Comparison of ENCODE assay signal across 12 cellular contexts in the genomic region with DNA sequence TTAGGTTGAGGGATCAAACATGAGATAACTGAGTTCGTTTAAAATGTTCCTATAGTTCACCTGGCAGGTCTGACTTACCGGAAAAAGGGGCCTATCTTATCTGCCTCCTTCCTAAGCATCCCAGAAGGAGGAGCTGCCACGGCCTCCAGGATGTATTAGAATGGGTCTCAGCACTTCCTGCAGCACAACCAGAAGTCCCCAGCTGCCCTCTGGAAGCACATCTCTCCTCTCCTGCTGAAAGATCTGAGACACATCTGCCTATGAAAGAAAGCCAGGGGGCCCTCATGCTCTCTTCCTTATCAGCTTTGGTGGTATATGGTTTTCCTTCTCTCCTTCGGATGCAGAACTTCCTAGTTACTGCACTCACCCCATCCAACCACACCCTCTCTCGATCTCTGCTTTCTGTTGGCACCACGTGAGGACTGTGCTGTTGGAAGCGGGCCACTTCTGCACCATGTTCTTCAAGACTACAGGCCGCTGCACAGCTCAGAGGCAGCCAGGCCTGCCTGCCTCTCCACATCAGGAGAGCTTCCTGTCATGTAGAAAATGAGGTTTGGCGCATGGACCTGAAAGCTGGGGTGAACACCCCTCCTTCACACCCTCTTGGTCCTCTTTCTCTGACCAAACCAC. TPM values are rescaled to one million over a fixed set of nuclear protein-coding genes. Genes with fewer than 3 reads are reported as not detected.
DNase-seq lines count a peak whose midpoint lies in the region; ATAC-seq, FAIRE-seq and TF ChIP-seq lines count a peak whose summit lies in the region.
"Had no signal": no experiment of that assay in that cellular context is flagged by ENCODE, and none has a peak within 500 bp of the region (broad histone marks: within the 10 kb centered on the region; RNA-seq: fewer than 3 reads in every experiment).

No MANE protein-coding gene starts in this region.

- no peaks in the 10 kb centered on the region for H3K9me1 ChIP-seq in keratinocyte (ENCODE audit: control insufficient read depth, extremely low read depth, insufficient read depth, low read length)

- peak; percentile 13 for FAIRE-seq in bronchial epithelial cell (lab: Jason Lieb, UNC)
- peak; percentile 73 for FAIRE-seq in keratinocyte (lab: Jason Lieb, UNC)

- peak overlapping the region; percentile 32 for H2AFZ ChIP-seq in keratinocyte (ENCODE audit: control insufficient read depth, low read length)

- no peak overlapping the region for H3K4me2 ChIP-seq in keratinocyte (ENCODE audit: control insufficient read depth, extremely low read depth, insufficient read depth, low read depth, low read length)

- H3K36me3 ChIP-seq in bronchial epithelial cell (ENCODE audit: control insufficient read depth, insufficient read depth, low read length) (no peaks in the 10 kb centered on the region), keratinocyte (ENCODE audit: control insufficient read depth in 2 of 2, extremely low read depth in 1 of 2, insufficient read depth in 2 of 2, low read length in 2 of 2) (no peaks in the 10 kb centered on the region), stomach smooth muscle (ENCODE audit: control insufficient read depth in 2 of 2, insufficient read depth in 2 of 2, low read length in 2 of 2) (peaks cover 29 to 38% of the 10 kb centered on the region in 2 donors)

- H3K27me3 ChIP-seq in bronchial epithelial cell (ENCODE audit: control insufficient read depth, insufficient read depth, low read length) (peaks cover 3% of the 10 kb centered on the region), keratinocyte (ENCODE audit: control insufficient read depth, extremely low read depth, insufficient read depth, low read length) (peaks cover 3% of the 10 kb centered on the region), stomach smooth muscle (ENCODE audit: control insufficient read depth in 1 of 2, insufficient read depth in 2 of 2, low read length in 2 of 2) (no peaks in the 10 kb centered on the region)

- H3K79me2 ChIP-seq in keratinocyte (ENCODE audit: control insufficient read depth, insufficient read depth, low read length) = no peaks in the 10 kb centered on the region

- H4K20me1 ChIP-seq in keratinocyte (ENCODE audit: control insufficient read depth, extremely low read depth, insufficient read depth, low read length) = no peaks in the 10 kb centered on the region

- no peaks in the 10 kb centered on the region for H3K9me3 ChIP-seq in keratinocyte (ENCODE audit: control insufficient read depth, low read depth, low read length)
- H3K9me3 ChIP-seq in stomach smooth muscle (ENCODE audit: control insufficient read depth in 2 of 2, low read length in 2 of 2) = no peaks in the 10 kb centered on the region

- no peak for ATAC-seq in HG03095 (IDR thresholded peaks at IDR 0.05; ENCODE audit: unreplicated experiment)
- ATAC-seq: SK-N-SH treated with all-trans-retinoic acid at 6 μM for 48 hours had no signal

- DNase-seq in NCI-H1694 treated with DMSO at 0.1 percent for 48 hours (lab: John Stamatoyannopoulos, UW) (peak; percentile 10), bronchial epithelial cell (ENCODE audit: low read depth) (no peak), keratinocyte (ENCODE audit: low read depth, low spot score) (no peak), glomerular visceral epithelial cell (ENCODE audit: extremely low spot score) (no peak), NCI-H1930 (lab: John Stamatoyannopoulos, UW) (no peak), NCI-H1105 (lab: John Stamatoyannopoulos, UW) (no peak)
- DNase-seq: activated T-cell treated with anti-CD3 and anti-CD28 coated beads for 4 hours; NCI-H1417; stimulated activated CD4-positive, alpha-beta T cell treated with anti-CD3 and anti-CD28 coated beads, Interleukin-4, amount 100 ng/mL, for 4 hours had no signal

- no peak overlapping the region for H3K4me3 ChIP-seq in bronchial epithelial cell (ENCODE audit: low read depth, low read length)
- H3K4me3 ChIP-seq in keratinocyte (ENCODE audit: control insufficient read depth in 2 of 3, extremely low read depth in 1 of 3, insufficient read depth in 2 of 3, low read depth in 1 of 3, low read length in 3 of 3) = no peak overlapping the region
- H3K4me3 ChIP-seq in stomach smooth muscle (ENCODE audit: low read length in 2 of 2) = peak overlapping the region; percentile 14 to 71

- no peak overlapping the region for H3K9ac ChIP-seq in keratinocyte (ENCODE audit: control insufficient read depth, extremely low read depth, insufficient read depth, low read length)
- peak overlapping the region; percentile 13 to 24 for H3K9ac ChIP-seq in stomach smooth muscle (ENCODE audit: low read length in 2 of 2)

- H3K4me1 ChIP-seq in keratinocyte (ENCODE audit: control insufficient read depth, extremely low read depth, insufficient read depth, low read length) = peaks cover 43% of the 10 kb centered on the region
- peaks cover 66% of the 10 kb centered on the region for H3K4me1 ChIP-seq in stomach smooth muscle (ENCODE audit: control insufficient read depth, insufficient read depth, low read length)

- no peak overlapping the region for H3K27ac ChIP-seq in keratinocyte (ENCODE audit: control insufficient read depth, insufficient read depth, low read length)
- H3K27ac ChIP-seq in stomach smooth muscle (ENCODE audit: low read length) = peak overlapping the region; percentile 62

- TF ChIP-seq CTCF in bronchial epithelial cell (IDR thresholded peaks at IDR 0.05; ENCODE audit: insufficient read depth, low read length, severe bottlenecking) (no peak), keratinocyte (optimal IDR thresholded peaks at IDR 0.05 in 1 of 3, IDR thresholded peaks at IDR 0.05 in 1 of 3, conservative IDR thresholded peaks at IDR 0.05 in 1 of 3; ENCODE audit: extremely low read depth in 1 of 3, insufficient read depth in 2 of 3, low read length in 3 of 3) (no peak)

- dilution Hi-C loops in keratinocyte (cut with MboI; ENCODE audit: extremely low pct_ligation_motif_present, low sequenced_read_pairs) = no loop called here

RNA-seq across cellular contexts. Expression of a gene that starts 6.5 kb away (rescaled TPM):
- total RNA-seq in bronchial epithelial cell = 0.51 and 9.2 TPM in 2 replicates
- 0.15 to 3.2 TPM (median 1.1 TPM) in 3 replicates for polyA plus RNA-seq in keratinocyte
- polyA plus RNA-seq in keratinocyte (2011; ENCODE audit: low read depth) = 0.06 TPM
- polyA plus RNA-seq in keratinocyte (2011; cell fraction: cytosol; rRNA removed) = 0.10 TPM in 2 replicates
- 0.56 and 1.3 TPM in 2 replicates for polyA plus RNA-seq in keratinocyte (2011; cell fraction: nucleus; rRNA removed)
- 0.07 and 0.16 TPM in 2 replicates for polyA plus RNA-seq in keratinocyte (2012; ENCODE audit: low replicate concordance)
- polyA minus RNA-seq in keratinocyte = 0.85 to 2.1 TPM (median 0.90 TPM) in 3 replicates
- polyA minus RNA-seq in keratinocyte (2011; cell fraction: cytosol; rRNA and poly(A)+ RNA removed) = not detected
- polyA minus RNA-seq in keratinocyte (2011; cell fraction: nucleus; rRNA and poly(A)+ RNA removed) = 0.53 and 1.8 TPM in 2 replicates

RNA-seq across cellular contexts. Expression of a gene that starts 55.6 kb away (rescaled TPM):
- total RNA-seq in bronchial epithelial cell = 41.1 and 329 TPM in 2 replicates
- 3.9 to 47.0 TPM (median 10.2 TPM) in 3 replicates for polyA plus RNA-seq in keratinocyte
- polyA plus RNA-seq in keratinocyte (2011; ENCODE audit: low read depth) = 29.0 TPM
- polyA plus RNA-seq in keratinocyte (2011; cell fraction: cytosol; rRNA removed) = 16.8 and 41.0 TPM in 2 replicates
- 43.8 and 102 TPM in 2 replicates for polyA plus RNA-seq in keratinocyte (2011; cell fraction: nucleus; rRNA removed)
- 5.6 and 17.3 TPM in 2 replicates for polyA plus RNA-seq in keratinocyte (2012; ENCODE audit: low replicate concordance)
- polyA minus RNA-seq in keratinocyte = 2.5 to 16.2 TPM (median 5.7 TPM) in 3 replicates
- polyA minus RNA-seq in keratinocyte (2011; cell fraction: cytosol; rRNA and poly(A)+ RNA removed) = 42.2 TPM
- polyA minus RNA-seq in keratinocyte (2011; cell fraction: nucleus; rRNA and poly(A)+ RNA removed) = 31.9 and 32.7 TPM in 2 replicates

Comparison
In these comparisons a context has a peak if more than half of its experiments do, and no peak if none do; other contexts are left out.
1. H3K4me3 ChIP-seq: peak in stomach smooth muscle (2 of 2); none in bronchial epithelial cell (single experiment) and keratinocyte (0 of 3).